In genomic region chr16:57045694-57046381, GRCh38 we compare ENCODE assay signal across 1 cellular context.
TF ChIP-seq lines count a peak whose summit lies in the region.

No MANE protein-coding gene starts in this region.

TF ChIP-seq in HepG2, 621 proteins besides CTCF, POLR2A, EP300 and RAD21 (continued from another document and continues in another):
- no peak for TF ChIP-seq ATRX (CRISPR knock-in tag; IDR thresholded peaks at IDR 0.05; ENCODE audit: borderline replicate concordance)
- TF ChIP-seq DPF2 (CRISPR knock-in tag; IDR thresholded peaks at IDR 0.05; ENCODE audit: borderline replicate concordance, low read depth) = no peak
- TF ChIP-seq HNRNPK (IDR thresholded peaks at IDR 0.05; ENCODE audit: low read depth, low read length, poor library complexity, severe bottlenecking) = no peak
- TF ChIP-seq FOXO1 (CRISPR knock-in tag; IDR thresholded peaks at IDR 0.05) = peak; percentile 91
- peak; percentile 86 for TF ChIP-seq ZBTB38 (CRISPR knock-in tag; IDR thresholded peaks at IDR 0.05)
- TF ChIP-seq, protein P1, sequence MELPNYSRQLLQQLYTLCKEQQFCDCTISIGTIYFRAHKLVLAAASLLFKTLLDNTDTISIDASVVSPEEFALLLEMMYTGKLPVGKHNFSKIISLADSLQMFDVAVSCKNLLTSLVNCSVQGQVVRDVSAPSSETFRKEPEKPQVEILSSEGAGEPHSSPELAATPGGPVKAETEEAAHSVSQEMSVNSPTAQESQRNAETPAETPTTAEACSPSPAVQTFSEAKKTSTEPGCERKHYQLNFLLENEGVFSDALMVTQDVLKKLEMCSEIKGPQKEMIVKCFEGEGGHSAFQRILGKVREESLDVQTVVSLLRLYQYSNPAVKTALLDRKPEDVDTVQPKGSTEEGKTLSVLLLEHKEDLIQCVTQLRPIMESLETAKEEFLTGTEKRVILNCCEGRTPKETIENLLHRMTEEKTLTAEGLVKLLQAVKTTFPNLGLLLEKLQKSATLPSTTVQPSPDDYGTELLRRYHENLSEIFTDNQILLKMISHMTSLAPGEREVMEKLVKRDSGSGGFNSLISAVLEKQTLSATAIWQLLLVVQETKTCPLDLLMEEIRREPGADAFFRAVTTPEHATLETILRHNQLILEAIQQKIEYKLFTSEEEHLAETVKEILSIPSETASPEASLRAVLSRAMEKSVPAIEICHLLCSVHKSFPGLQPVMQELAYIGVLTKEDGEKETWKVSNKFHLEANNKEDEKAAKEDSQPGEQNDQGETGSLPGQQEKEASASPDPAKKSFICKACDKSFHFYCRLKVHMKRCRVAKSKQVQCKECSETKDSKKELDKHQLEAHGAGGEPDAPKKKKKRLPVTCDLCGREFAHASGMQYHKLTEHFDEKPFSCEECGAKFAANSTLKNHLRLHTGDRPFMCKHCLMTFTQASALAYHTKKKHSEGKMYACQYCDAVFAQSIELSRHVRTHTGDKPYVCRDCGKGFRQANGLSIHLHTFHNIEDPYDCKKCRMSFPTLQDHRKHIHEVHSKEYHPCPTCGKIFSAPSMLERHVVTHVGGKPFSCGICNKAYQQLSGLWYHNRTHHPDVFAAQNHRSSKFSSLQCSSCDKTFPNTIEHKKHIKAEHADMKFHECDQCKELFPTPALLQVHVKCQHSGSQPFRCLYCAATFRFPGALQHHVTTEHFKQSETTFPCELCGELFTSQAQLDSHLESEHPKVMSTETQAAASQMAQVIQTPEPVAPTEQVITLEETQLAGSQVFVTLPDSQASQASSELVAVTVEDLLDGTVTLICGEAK (IDR thresholded peaks at IDR 0.05) = no peak
- TF ChIP-seq, protein P1 (CRISPR knock-in tag; IDR thresholded peaks at IDR 0.05) = no peak
- TF ChIP-seq ZNF772 (CRISPR knock-in tag; IDR thresholded peaks at IDR 0.05) = peak; percentile 71; the same call in 1 of the 2 replicates
- no peak for TF ChIP-seq SPEN (CRISPR knock-in tag; IDR thresholded peaks at IDR 0.05; ENCODE audit: low read depth)
- no peak for TF ChIP-seq NR2F6 (IDR thresholded peaks at IDR 0.05)
- TF ChIP-seq NR2F6 (CRISPR knock-in tag; IDR thresholded peaks at IDR 0.05) = peak; percentile 50
- peak; percentile 30; the same call in 1 of the 2 replicates for TF ChIP-seq ELF3 (CRISPR knock-in tag; IDR thresholded peaks at IDR 0.05)
- TF ChIP-seq ZNF235 (CRISPR knock-in tag; IDR thresholded peaks at IDR 0.05; ENCODE audit: borderline replicate concordance) = no peak
- TF ChIP-seq ARNT (IDR thresholded peaks at IDR 0.05) = no peak
- TF ChIP-seq CBX2 (IDR thresholded peaks at IDR 0.05; ENCODE audit: low read depth, low read length) = no peak
- no peak for TF ChIP-seq CBX2 (CRISPR knock-in tag; IDR thresholded peaks at IDR 0.05; ENCODE audit: low read depth)
- TF ChIP-seq DZIP1 (CRISPR knock-in tag; IDR thresholded peaks at IDR 0.05) = no peak
- TF ChIP-seq RCOR2 (CRISPR knock-in tag; IDR thresholded peaks at IDR 0.05) = no peak
- 0 out of 2 replicates have a peak, but pooled peaks have one; percentile 23 for TF ChIP-seq ELF1 (CRISPR knock-in tag; IDR thresholded peaks at IDR 0.05)
- no peak for TF ChIP-seq ZNF709 (CRISPR knock-in tag; IDR thresholded peaks at IDR 0.05)
- TF ChIP-seq ZNF383 (CRISPR knock-in tag; IDR thresholded peaks at IDR 0.05; ENCODE audit: borderline replicate concordance) = no peak
- peak; percentile 22; the same call in 1 of the 2 replicates for TF ChIP-seq ZNF263 (CRISPR knock-in tag; IDR thresholded peaks at IDR 0.05)
- no peak for TF ChIP-seq MAFG (CRISPR knock-in tag; IDR thresholded peaks at IDR 0.05)
- TF ChIP-seq SMARCE1 (IDR thresholded peaks at IDR 0.05; ENCODE audit: borderline replicate concordance) = no peak
- TF ChIP-seq ZFY (CRISPR knock-in tag; IDR thresholded peaks at IDR 0.05) = peak; percentile 44; the same call in 1 of the 2 replicates
- 0 out of 2 replicates have a peak, but pooled peaks have one; percentile 30 for TF ChIP-seq HOXA5 (CRISPR knock-in tag; IDR thresholded peaks at IDR 0.05)
- TF ChIP-seq, protein P2, sequence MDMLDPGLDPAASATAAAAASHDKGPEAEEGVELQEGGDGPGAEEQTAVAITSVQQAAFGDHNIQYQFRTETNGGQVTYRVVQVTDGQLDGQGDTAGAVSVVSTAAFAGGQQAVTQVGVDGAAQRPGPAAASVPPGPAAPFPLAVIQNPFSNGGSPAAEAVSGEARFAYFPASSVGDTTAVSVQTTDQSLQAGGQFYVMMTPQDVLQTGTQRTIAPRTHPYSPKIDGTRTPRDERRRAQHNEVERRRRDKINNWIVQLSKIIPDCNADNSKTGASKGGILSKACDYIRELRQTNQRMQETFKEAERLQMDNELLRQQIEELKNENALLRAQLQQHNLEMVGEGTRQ (IDR thresholded peaks at IDR 0.05; ENCODE audit: low read depth, low read length) = no peak
- TF ChIP-seq, protein P2 (CRISPR knock-in tag; IDR thresholded peaks at IDR 0.05; ENCODE audit: borderline replicate concordance) = no peak
- 0 out of 2 replicates have a peak, but pooled peaks have one; percentile 18 for TF ChIP-seq ATF3 (CRISPR knock-in tag; IDR thresholded peaks at IDR 0.05)
- no peak for TF ChIP-seq ATF1 (CRISPR knock-in tag; IDR thresholded peaks at IDR 0.05)
- TF ChIP-seq RELA (CRISPR knock-in tag; IDR thresholded peaks at IDR 0.05) = no peak
- TF ChIP-seq, protein P3, sequence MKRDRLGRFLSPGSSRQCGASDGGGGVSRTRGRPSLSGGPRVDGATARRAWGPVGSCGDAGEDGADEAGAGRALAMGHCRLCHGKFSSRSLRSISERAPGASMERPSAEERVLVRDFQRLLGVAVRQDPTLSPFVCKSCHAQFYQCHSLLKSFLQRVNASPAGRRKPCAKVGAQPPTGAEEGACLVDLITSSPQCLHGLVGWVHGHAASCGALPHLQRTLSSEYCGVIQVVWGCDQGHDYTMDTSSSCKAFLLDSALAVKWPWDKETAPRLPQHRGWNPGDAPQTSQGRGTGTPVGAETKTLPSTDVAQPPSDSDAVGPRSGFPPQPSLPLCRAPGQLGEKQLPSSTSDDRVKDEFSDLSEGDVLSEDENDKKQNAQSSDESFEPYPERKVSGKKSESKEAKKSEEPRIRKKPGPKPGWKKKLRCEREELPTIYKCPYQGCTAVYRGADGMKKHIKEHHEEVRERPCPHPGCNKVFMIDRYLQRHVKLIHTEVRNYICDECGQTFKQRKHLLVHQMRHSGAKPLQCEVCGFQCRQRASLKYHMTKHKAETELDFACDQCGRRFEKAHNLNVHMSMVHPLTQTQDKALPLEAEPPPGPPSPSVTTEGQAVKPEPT (CRISPR knock-in tag; IDR thresholded peaks at IDR 0.05; ENCODE audit: low read depth) = 0 out of 2 replicates have a peak, but pooled peaks have one; percentile 49
- TF ChIP-seq SIX1 (CRISPR knock-in tag; IDR thresholded peaks at IDR 0.05; ENCODE audit: borderline replicate concordance) = no peak
- TF ChIP-seq ZNF451 (CRISPR knock-in tag; IDR thresholded peaks at IDR 0.05) = peak; percentile 59; the same call in 1 of the 2 replicates
- TF ChIP-seq XRCC5 (optimal IDR thresholded peaks at IDR 0.05; ENCODE audit: low read length) = peak; percentile 96
- no peak for TF ChIP-seq ATAD3A (CRISPR knock-in tag; IDR thresholded peaks at IDR 0.05)
- 0 out of 2 replicates have a peak, but pooled peaks have one; percentile 14 for TF ChIP-seq MIER2 (CRISPR knock-in tag; IDR thresholded peaks at IDR 0.05)
- no peak for TF ChIP-seq ZNF281 (CRISPR knock-in tag; IDR thresholded peaks at IDR 0.05; ENCODE audit: borderline replicate concordance)
- TF ChIP-seq MTA1 (CRISPR knock-in tag; IDR thresholded peaks at IDR 0.05; ENCODE audit: borderline replicate concordance) = peak; percentile 32; the same call in 1 of the 2 replicates
- TF ChIP-seq GATAD1 (CRISPR knock-in tag; IDR thresholded peaks at IDR 0.05) = no peak
- TF ChIP-seq ZBTB7B (CRISPR knock-in tag; IDR thresholded peaks at IDR 0.05) = peak; percentile 66; the same call in 1 of the 2 replicates
- peak; percentile 70 to 91; a peak in 3 of 4 replicates for TF ChIP-seq HMGXB4 (CRISPR knock-in tag; IDR thresholded peaks at IDR 0.05; ENCODE audit: borderline replicate concordance in 1 of 2, low read depth in 1 of 2)
- TF ChIP-seq MXI1 (IDR thresholded peaks at IDR 0.05; ENCODE audit: borderline replicate concordance, low read depth, low read length) = no peak
- TF ChIP-seq ZNF816 (CRISPR knock-in tag; IDR thresholded peaks at IDR 0.05; ENCODE audit: borderline replicate concordance) = no peak
- no peak for TF ChIP-seq HMGA1 (CRISPR knock-in tag; conservative IDR thresholded peaks at IDR 0.05)
- TF ChIP-seq ZNF567 (CRISPR knock-in tag; IDR thresholded peaks at IDR 0.05; ENCODE audit: borderline replicate concordance) = no peak
- TF ChIP-seq MIXL1 (CRISPR knock-in tag; IDR thresholded peaks at IDR 0.05) = no peak
